In genomic region chr19:48424694-48425219, GRCh38 we compare ENCODE assay signal across 10 cellular contexts. TPM values are rescaled to one million over a fixed set of nuclear protein-coding genes. Genes with fewer than 3 reads are reported as not detected.
DNase-seq lines count a peak whose midpoint lies in the region; ATAC-seq and TF ChIP-seq lines count a peak whose summit lies in the region.
"Had no signal": no experiment of that assay in that cellular context is flagged by ENCODE, and none has a peak within 500 bp of the region (broad histone marks: within the 10 kb centered on the region; RNA-seq: fewer than 3 reads in every experiment).

No MANE protein-coding gene starts in this region.

- 0 out of 2 replicates have a peak, but pooled peaks cover 29% of the 10 kb centered on the region for H3K36me3 ChIP-seq in PC-9 (ENCODE audit: low read depth)
- H3K36me3 ChIP-seq in CD8-positive, alpha-beta T cell (ENCODE audit: insufficient read depth, low read length): no peaks in the 10 kb centered on the region

- CTCF ChIA-PET in activated CD8-positive, alpha-beta memory T cell treated with anti-CD3 and anti-CD28 coated beads, Interleukin-2, amount 10 ng/mL, durations not matched to agents 7 days and 5 days (lab: Charles Lee): interaction anchor here (0.7 kb wide), 1 partner anchor 135 kb away, joined by 3 read pairs; no protein-coding TSS in a partner anchor
- CTCF ChIA-PET in PC-9 (lab: Charles Lee): no interaction called here
- CTCF ChIA-PET in CD8-positive, alpha-beta T cell (lab: Charles Lee): no interaction called here

- no peak overlapping the region for H3K4me3 ChIP-seq in PC-9
- H3K4me3 ChIP-seq in fibroblast of mammary gland (ENCODE audit: control insufficient read depth, low read depth, low read length): no peak overlapping the region
- H3K4me3 ChIP-seq in CD8-positive, alpha-beta T cell (ENCODE audit: low read depth, low read length): no peak overlapping the region

- H3K4me2 ChIP-seq in PC-9: 0 out of 2 replicates have a peak overlapping the region, but pooled peaks have one; percentile 32

- intact Hi-C loops in PC-9 (cut with micrococcal nuclease; ENCODE audit: unreplicated experiment): no loop called here
- intact Hi-C loops in CD8-positive, alpha-beta T cell (cut with DNase I, micrococcal nuclease): no loop called here

- BruUV-seq in PC-9 (replicated peaks; lab: Mats Ljungman, UMichigan): TSS peak; percentile 62

- no peak overlapping the region for H2AFZ ChIP-seq in PC-9

- H3K4me1 ChIP-seq in PC-9 (replicated peaks; ENCODE audit: insufficient read depth): peaks cover 7% of the 10 kb centered on the region; the same call in 1 of the 2 replicates
- no peaks in the 10 kb centered on the region for H3K4me1 ChIP-seq in CD8-positive, alpha-beta T cell (ENCODE audit: insufficient read depth, low read length)

- H3K4me1 Mint-ChIP-seq in activated CD8-positive, alpha-beta memory T cell treated with anti-CD3 and anti-CD28 coated beads, Interleukin-2, amount 10 ng/mL, durations not matched to agents 7 days and 5 days: peaks cover 5% of the 10 kb centered on the region
- H3K4me1 Mint-ChIP-seq in stimulated activated naive CD8-positive, alpha-beta T cell treated with anti-CD3 and anti-CD28 coated beads, Interleukin-15, amount 100 ng/mL, for 72 hours: peaks cover 9% of the 10 kb centered on the region
- no peaks in the 10 kb centered on the region for H3K4me1 Mint-ChIP-seq in CD8-positive, alpha-beta T cell (ENCODE audit: low read depth)

- no peaks in the 10 kb centered on the region for H3K27me3 ChIP-seq in PC-9 (ENCODE audit: insufficient read depth, low read depth)
- no peaks in the 10 kb centered on the region for H3K27me3 ChIP-seq in CD8-positive, alpha-beta T cell (ENCODE audit: insufficient read depth, low read length)

- no peak for DNase-seq in activated CD8-positive, alpha-beta memory T cell treated with anti-CD3 and anti-CD28 coated beads, Interleukin-2, amount 10 ng/mL, durations not matched to agents 7 days and 5 days
- no peak for DNase-seq in activated CD8-positive, alpha-beta memory T cell treated with anti-CD3 and anti-CD28 coated beads, Interleukin-2, amount 50 U/mL, for 4 hours
- DNase-seq in PC-9: peak in 1 of 2 experiments; percentile 58
- peak; percentile 51 for DNase-seq in fibroblast of mammary gland (ENCODE audit: low read depth)
- DNase-seq in stimulated activated naive CD8-positive, alpha-beta T cell treated with anti-CD3 and anti-CD28 coated beads, Interleukin-15, amount 100 ng/mL, for 72 hours: no peak
- no peak for DNase-seq in activated CD4-positive, alpha-beta T cell treated with anti-CD3 and anti-CD28 coated beads for 1 hour
- DNase-seq in CD8-positive, alpha-beta T cell: no peak
- no peak for DNase-seq in NCI-H1436 (lab: John Stamatoyannopoulos, UW)
- DNase-seq: activated T-cell treated with anti-CD3 and anti-CD28 coated beads, Interleukin-2, amount 50 U/mL, for 1 hour; CD4-positive, CD25-positive, alpha-beta regulatory T cell had no signal

- no peak overlapping the region for H3K27ac Mint-ChIP-seq in activated CD8-positive, alpha-beta memory T cell treated with anti-CD3 and anti-CD28 coated beads, Interleukin-2, amount 10 ng/mL, durations not matched to agents 7 days and 5 days
- H3K27ac Mint-ChIP-seq in stimulated activated naive CD8-positive, alpha-beta T cell treated with anti-CD3 and anti-CD28 coated beads, Interleukin-15, amount 100 ng/mL, for 72 hours: peak overlapping the region in 1 of 2 donors; percentile 80
- no peak overlapping the region for H3K27ac Mint-ChIP-seq in CD8-positive, alpha-beta T cell
- H3K27ac Mint-ChIP-seq: CD4-positive, CD25-positive, alpha-beta regulatory T cell had no signal

- H3K36me3 Mint-ChIP-seq in activated CD8-positive, alpha-beta memory T cell treated with anti-CD3 and anti-CD28 coated beads, Interleukin-2, amount 10 ng/mL, durations not matched to agents 7 days and 5 days: no peaks in the 10 kb centered on the region
- no peaks in the 10 kb centered on the region for H3K36me3 Mint-ChIP-seq in CD8-positive, alpha-beta T cell
- H3K36me3 Mint-ChIP-seq: CD4-positive, CD25-positive, alpha-beta regulatory T cell had no signal

- no peaks in the 10 kb centered on the region for H3K9me3 Mint-ChIP-seq in activated CD8-positive, alpha-beta memory T cell treated with anti-CD3 and anti-CD28 coated beads, Interleukin-2, amount 10 ng/mL, durations not matched to agents 7 days and 5 days (ENCODE audit: low read depth)
- H3K9me3 Mint-ChIP-seq in stimulated activated naive CD8-positive, alpha-beta T cell treated with anti-CD3 and anti-CD28 coated beads, Interleukin-15, amount 100 ng/mL, for 72 hours: no peaks in the 10 kb centered on the region
- H3K9me3 Mint-ChIP-seq in CD8-positive, alpha-beta T cell: no peaks in the 10 kb centered on the region
- H3K9me3 Mint-ChIP-seq: CD4-positive, CD25-positive, alpha-beta regulatory T cell had no signal

- no peaks in the 10 kb centered on the region; the same call in 1 of the 2 replicates for H4K20me1 ChIP-seq in PC-9 (ENCODE audit: insufficient read depth)

- H3K9me2 ChIP-seq in PC-9 (ENCODE audit: insufficient read depth): no peaks in the 10 kb centered on the region

- POLR2A ChIA-PET in PC-9 (lab: Charles Lee; ENCODE audit: unreplicated experiment): no interaction called here
- POLR2A ChIA-PET in CD8-positive, alpha-beta T cell (lab: Charles Lee): no interaction called here

- H3K79me2 ChIP-seq in PC-9 (ENCODE audit: low read depth): no peaks in the 10 kb centered on the region

- H3K27ac ChIP-seq in PC-9: 0 out of 2 replicates have a peak overlapping the region, but pooled peaks have one; percentile 39
- H3K27ac ChIP-seq in CD8-positive, alpha-beta T cell (ENCODE audit: low read depth, low read length): no peak overlapping the region

- TF ChIP-seq CTCF in PC-9 (conservative IDR thresholded peaks at IDR 0.05): no peak
- TF ChIP-seq CTCF in fibroblast of mammary gland (conservative IDR thresholded peaks at IDR 0.05; ENCODE audit: control insufficient read depth, insufficient read depth, low read depth, low read length): no peak
- no peak for TF ChIP-seq CTCF in CD8-positive, alpha-beta T cell (IDR thresholded peaks at IDR 0.05)

- H3K4me3 Mint-ChIP-seq in activated CD8-positive, alpha-beta memory T cell treated with anti-CD3 and anti-CD28 coated beads, Interleukin-2, amount 10 ng/mL, durations not matched to agents 7 days and 5 days: no peak overlapping the region
- H3K4me3 Mint-ChIP-seq in stimulated activated naive CD8-positive, alpha-beta T cell treated with anti-CD3 and anti-CD28 coated beads, Interleukin-15, amount 100 ng/mL, for 72 hours: peak overlapping the region; percentile 17 to 60
- H3K4me3 Mint-ChIP-seq in CD8-positive, alpha-beta T cell: no peak overlapping the region
- H3K4me3 Mint-ChIP-seq: CD4-positive, CD25-positive, alpha-beta regulatory T cell had no signal

- no peaks in the 10 kb centered on the region for H3K9me3 ChIP-seq in PC-9 (ENCODE audit: insufficient read depth, low read depth)
- no peaks in the 10 kb centered on the region for H3K9me3 ChIP-seq in CD8-positive, alpha-beta T cell (ENCODE audit: low read length)

- ATAC-seq in activated CD8-positive, alpha-beta memory T cell treated with anti-CD3 and anti-CD28 coated beads, Interleukin-2, amount 10 ng/mL, durations not matched to agents 7 days and 5 days: peak; percentile 65
- no peak for ATAC-seq in stimulated activated naive CD8-positive, alpha-beta T cell treated with anti-CD3 and anti-CD28 coated beads, Interleukin-15, amount 100 ng/mL, for 72 hours
- no peak for ATAC-seq in CD8-positive, alpha-beta T cell

- peaks cover 5% of the 10 kb centered on the region; the same call in 1 of the 2 replicates for H3F3A ChIP-seq in PC-9 (ENCODE audit: insufficient read depth, low read depth)

- peaks cover 5% of the 10 kb centered on the region for H3K27me3 Mint-ChIP-seq in activated CD8-positive, alpha-beta memory T cell treated with anti-CD3 and anti-CD28 coated beads, Interleukin-2, amount 10 ng/mL, durations not matched to agents 7 days and 5 days
- no peaks in the 10 kb centered on the region for H3K27me3 Mint-ChIP-seq in stimulated activated naive CD8-positive, alpha-beta T cell treated with anti-CD3 and anti-CD28 coated beads, Interleukin-15, amount 100 ng/mL, for 72 hours
- H3K27me3 Mint-ChIP-seq in CD8-positive, alpha-beta T cell (ENCODE audit: low read depth): peaks cover 9% of the 10 kb centered on the region

RNA-seq across cellular contexts. Expression of gene GRWD1, which starts 21.0 kb away (rescaled TPM):
- 10 to 100 TPM; 37.9 to 58.7 TPM for total RNA-seq in activated CD8-positive, alpha-beta memory T cell treated with anti-CD3 and anti-CD28 coated beads, Interleukin-2, amount 10 ng/mL, durations not matched to agents 7 days and 5 days
- total RNA-seq in PC-9 (2021): 35.5 and 44.2 TPM in 2 replicates
- total RNA-seq in CD8-positive, alpha-beta T cell: 10 to 100 TPM; 36.1 to 41.7 TPM

RNA-seq across cellular contexts. Expression of gene KCNJ14, which starts 30.6 kb away (rescaled TPM):
- 1 to 10 TPM in 1 of 2 experiments, under 1 TPM in 1; 0.85 to 1.5 TPM for total RNA-seq in activated CD8-positive, alpha-beta memory T cell treated with anti-CD3 and anti-CD28 coated beads, Interleukin-2, amount 10 ng/mL, durations not matched to agents 7 days and 5 days
- total RNA-seq in PC-9 (2021): 5.4 and 8.3 TPM in 2 replicates
- 1 to 10 TPM; 3.7 to 3.9 TPM for total RNA-seq in CD8-positive, alpha-beta T cell

RNA-seq across cellular contexts. Expression of gene GRIN2D, which starts 31.3 kb away (rescaled TPM):
- under 1 TPM; 0.09 to 0.18 TPM for total RNA-seq in activated CD8-positive, alpha-beta memory T cell treated with anti-CD3 and anti-CD28 coated beads, Interleukin-2, amount 10 ng/mL, durations not matched to agents 7 days and 5 days
- 3.2 and 3.8 TPM in 2 replicates for total RNA-seq in PC-9 (2021)
- total RNA-seq in CD8-positive, alpha-beta T cell: not detected
- total RNA-seq: CD4-positive, CD25-positive, alpha-beta regulatory T cell had no signal

RNA-seq across cellular contexts. Expression of gene KDELR1, which starts 33.4 kb away (rescaled TPM):
- total RNA-seq in activated CD8-positive, alpha-beta memory T cell treated with anti-CD3 and anti-CD28 coated beads, Interleukin-2, amount 10 ng/mL, durations not matched to agents 7 days and 5 days: 10 to 100 TPM; 64.8 to 72.2 TPM
- total RNA-seq in PC-9 (2021): 220 and 261 TPM in 2 replicates
- total RNA-seq in CD8-positive, alpha-beta T cell: 10 to 100 TPM; 29.7 to 33.1 TPM

RNA-seq across cellular contexts. Expression of gene CYTH2, which starts 44.4 kb away (rescaled TPM):
- 10 to 100 TPM; 42.5 to 47.8 TPM for total RNA-seq in activated CD8-positive, alpha-beta memory T cell treated with anti-CD3 and anti-CD28 coated beads, Interleukin-2, amount 10 ng/mL, durations not matched to agents 7 days and 5 days
- 74.4 and 93.0 TPM in 2 replicates for total RNA-seq in PC-9 (2021)
- total RNA-seq in CD8-positive, alpha-beta T cell: 10 to 100 TPM; 30.9 to 32.3 TPM

Comparison
In these comparisons a context has a peak if more than half of its experiments do, and no peak if none do; other contexts are left out.
1. H3K4me3 Mint-ChIP-seq: peak in stimulated activated naive CD8-positive, alpha-beta T cell treated with anti-CD3 and anti-CD28 coated beads, Interleukin-15, amount 100 ng/mL, for 72 hours (2 of 2); none in activated CD8-positive, alpha-beta memory T cell treated with anti-CD3 and anti-CD28 coated beads, Interleukin-2, amount 10 ng/mL, durations not matched to agents 7 days and 5 days (single experiment) and CD8-positive, alpha-beta T cell (single experiment).